1 cellular context compared by ENCODE assay signal in genomic region chr6:165662671-165663282, GRCh38.
TF ChIP-seq lines count a peak whose summit lies in the region.

Gene PDE10A (minus strand): TSS chr6:165663241. CDS start chr6:165662811, 430 bp downstream.

TF ChIP-seq in IMR-90, 13 proteins besides CTCF, POLR2A, EP300 and RAD21 (continued from another document):
- no peak for TF ChIP-seq USF2 (IDR thresholded peaks at IDR 0.05; ENCODE audit: low read depth, low read length)
